In genomic region chr22:41906822-41907221, GRCh38 we compare ENCODE assay signal across 1 cellular context.
TF ChIP-seq lines count a peak whose summit lies in the region.

No MANE protein-coding gene starts in this region.

TF ChIP-seq in GM12878, 131 proteins besides CTCF, POLR2A, EP300 and RAD21:
- TF ChIP-seq POLR2AphosphoS5 (IDR thresholded peaks at IDR 0.05; ENCODE audit: low read length) (0 out of 2 replicates have a peak, but pooled peaks have one; percentile 16), BACH1 (IDR thresholded peaks at IDR 0.05; ENCODE audit: borderline replicate concordance) (0 out of 2 replicates have a peak, but pooled peaks have one; percentile 34), SIX5 (IDR thresholded peaks at IDR 0.05; ENCODE audit: low read depth, low read length, severe bottlenecking) (no peak)
